33 cellular contexts compared by ENCODE assay signal in the genomic region with DNA sequence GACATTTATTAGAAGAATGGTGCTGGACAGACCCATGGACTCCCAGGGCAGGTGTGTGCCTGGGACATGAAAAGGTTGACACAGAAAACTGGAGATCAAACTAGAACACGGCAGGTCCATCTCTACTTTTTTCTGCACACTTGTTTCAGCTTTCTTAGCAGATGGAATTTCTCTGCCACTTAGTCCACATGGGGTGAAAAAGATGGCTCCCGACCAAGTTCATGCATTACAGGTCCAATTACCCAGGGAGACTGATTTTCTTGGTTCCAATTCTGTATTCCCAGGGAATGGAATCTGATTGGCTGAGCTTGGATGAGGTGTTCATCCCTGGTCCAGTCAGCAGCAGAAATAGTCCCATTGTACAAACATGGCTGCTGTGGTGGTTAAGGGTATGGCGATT.
"Had no signal": no experiment of that assay in that cellular context is flagged by ENCODE, and none has a peak within 500 bp of the region (broad histone marks: within the 10 kb centered on the region; RNA-seq: fewer than 3 reads in every experiment).

No MANE protein-coding gene starts in this region.

- DNase-seq: activated B cell treated with CpG ODN at 0.5 μM for 24 hours; activated CD4-positive, alpha-beta memory T cell treated with anti-CD3 and anti-CD28 coated beads for 36 hours; activated CD4-positive, alpha-beta T cell treated with anti-CD3 and anti-CD28 coated beads for 4 hours; activated CD4-positive, alpha-beta T cell treated with anti-CD3 and anti-CD28 coated beads, Interleukin-2, amount 10 ng/mL, durations not matched to agents 24 days and 14 days; activated CD4-positive, alpha-beta T cell treated with anti-CD3 and anti-CD28 coated beads, Interleukin-2, amount 50 U/mL, for 1 hour; activated CD4-positive, alpha-beta T cell treated with anti-CD3 and anti-CD28 coated beads, Interleukin-2, amount 50 U/mL, for 4 hours; activated CD4-positive, CD25-positive, alpha-beta regulatory T cell treated with anti-CD3 and anti-CD28 coated beads, Interleukin-2, amount 50 U/mL, for 72 hours; activated CD8-positive, alpha-beta memory T cell treated with anti-CD3 and anti-CD28 coated beads, Interleukin-2, amount 50 U/mL, for 4 hours; activated CD8-positive, alpha-beta T cell treated with anti-CD3 and anti-CD28 coated beads for 36 hours; activated effector memory CD4-positive, alpha-beta T cell treated with anti-CD3 and anti-CD28 coated beads, Interleukin-2, amount 50 U/mL, for 16 hours; activated gamma-delta T cell treated with Interleukin-2 at 50 U/mL for 16 hours; activated naive CD4-positive, alpha-beta T cell; activated naive CD4-positive, alpha-beta T cell treated with anti-CD3 and anti-CD28 coated beads for 36 hours; activated naive CD4-positive, alpha-beta T cell treated with anti-CD3 and anti-CD28 coated beads, Interleukin-2, amount 50 U/mL, for 16 hours; activated naive CD8-positive, alpha-beta T cell treated with anti-CD3 and anti-CD28 coated beads for 36 hours; activated T-cell treated with anti-CD3 and anti-CD28 coated beads for 4 hours; activated T-cell treated with anti-CD3 and anti-CD28 coated beads, Interleukin-2, amount 50 U/mL, for 1 hour; activated T-cell treated with anti-CD3 and anti-CD28 coated beads, Interleukin-2, amount 50 U/mL, for 4 hours; activated T-cell treated with anti-CD3 and anti-CD28 coated beads, Interleukin-2, amount 50 U/mL, for 72 hours; adrenal gland; amniotic stem cell; aorta; body of pancreas; brain microvascular endothelial cell; central memory CD4-positive, alpha-beta T cell; cerebellar nuclear complex; T-helper 2 cell; T-helper 9 cell had no signal

- ATAC-seq: activated CD8-positive, alpha-beta T cell treated with anti-CD3 and anti-CD28 coated beads for 36 hours; activated naive CD4-positive, alpha-beta T cell treated with anti-CD3 and anti-CD28 coated beads, Interleukin-2, amount 50 U/mL, for 72 hours; activated T-cell treated with anti-CD3 and anti-CD28 coated beads, Interleukin-2, amount 50 U/mL, for 4 hours; activated T-cell treated with anti-CD3 and anti-CD28 coated beads, Interleukin-2, amount 50 U/mL, for 72 hours; activated T-helper 17 cell treated with anti-CD3 and anti-CD28 coated beads, Interleukin-2, amount 50 U/mL, for 72 hours; body of pancreas had no signal

- FAIRE-seq: astrocyte, colon, TTC549 had no signal
